16 cellular contexts compared by ENCODE assay signal in the genomic region with DNA sequence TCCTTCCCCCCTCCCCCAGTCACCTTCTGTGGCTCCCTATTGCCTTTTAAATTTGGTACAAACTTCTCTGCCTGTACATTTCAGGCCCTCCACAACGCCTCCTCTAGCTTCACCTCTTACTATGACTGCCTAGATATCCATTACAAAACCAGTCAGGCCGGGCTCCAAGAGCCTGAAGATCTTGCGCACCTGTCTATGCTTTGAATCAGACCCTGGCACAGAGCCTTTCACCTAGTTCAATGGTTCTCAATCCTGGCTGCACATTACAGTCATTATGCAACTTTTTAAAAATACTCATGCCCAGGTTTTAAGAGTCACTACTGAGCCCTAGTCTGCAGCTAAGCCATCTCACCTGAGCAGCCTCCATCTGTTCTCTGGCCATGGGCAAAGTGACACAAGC. TPM values are rescaled to one million over a fixed set of nuclear protein-coding genes. Genes with fewer than 3 reads are reported as not detected.
A peak's percentile ranks its signal among the peaks of the same experiment; 100 is the strongest.
DNase-seq lines count a peak whose midpoint lies in the region; ATAC-seq and TF ChIP-seq lines count a peak whose summit lies in the region.
"Had no signal": no experiment of that assay in that cellular context is flagged by ENCODE, and none has a peak within 500 bp of the region (broad histone marks: within the 10 kb centered on the region; RNA-seq: fewer than 3 reads in every experiment).

No MANE protein-coding gene starts in this region.

- H3K9me3 ChIP-seq in lower lobe of right lung: peaks cover 5% of the 10 kb centered on the region
- H3K9me3 ChIP-seq: Peyer's patch, SK-N-SH had no signal

- peak overlapping the region; percentile 3 for H3K4me3 Mint-ChIP-seq in activated T-cell treated with anti-CD3 and anti-CD28 coated beads, Interleukin-2, amount 50 U/mL, for 24 hours
- H3K4me3 Mint-ChIP-seq in activated naive CD8-positive, alpha-beta T cell: peak overlapping the region; percentile 68
- peak overlapping the region in 1 of 2 donors; percentile 50 for H3K4me3 Mint-ChIP-seq in stimulated activated naive B cell treated with anti-CD40 and anti-IgM and Interleukin-4, amounts not matched to agents 10 μg/mL and 1 μg/mL and 100 μg/mL, for 72 hours
- H3K4me3 Mint-ChIP-seq: activated naive CD4-positive, alpha-beta T cell treated with anti-CD3 and anti-CD28 coated beads for 36 hours had no signal

- TF ChIP-seq CTCF in lower lobe of right lung (IDR thresholded peaks at IDR 0.05): no peak

- H3K36me3 Mint-ChIP-seq in activated T-cell treated with anti-CD3 and anti-CD28 coated beads, Interleukin-2, amount 50 U/mL, for 24 hours (ENCODE audit: low read depth): no peaks in the 10 kb centered on the region
- H3K36me3 Mint-ChIP-seq in activated naive CD8-positive, alpha-beta T cell: no peaks in the 10 kb centered on the region
- peaks cover 2 to 16% of the 10 kb centered on the region in 2 donors for H3K36me3 Mint-ChIP-seq in stimulated activated naive B cell treated with anti-CD40 and anti-IgM and Interleukin-4, amounts not matched to agents 10 μg/mL and 1 μg/mL and 100 μg/mL, for 72 hours

- ATAC-seq in lower lobe of right lung (peak; percentile 26 to 36), GM21390 (IDR thresholded peaks at IDR 0.05; ENCODE audit: unreplicated experiment) (no peak)
- no peak for ATAC-seq in stimulated activated naive B cell treated with anti-CD40 and anti-IgM and Interleukin-4, amounts not matched to agents 10 μg/mL and 1 μg/mL and 100 μg/mL, for 72 hours (replicated peaks)
- ATAC-seq: right cardiac atrium had no signal

- peaks cover 23% of the 10 kb centered on the region for H3K27me3 ChIP-seq in lower lobe of right lung (ENCODE audit: low read depth)
- H3K27me3 ChIP-seq: Peyer's patch had no signal

- intact Hi-C loops in lower lobe of right lung (cut with DNase I): no loop called here

- peaks cover 43% of the 10 kb centered on the region for H3K27me3 Mint-ChIP-seq in activated T-cell treated with anti-CD3 and anti-CD28 coated beads, Interleukin-2, amount 50 U/mL, for 24 hours
- H3K27me3 Mint-ChIP-seq in activated naive CD8-positive, alpha-beta T cell: peaks cover 14% of the 10 kb centered on the region
- H3K27me3 Mint-ChIP-seq in stimulated activated naive B cell treated with anti-CD40 and anti-IgM and Interleukin-4, amounts not matched to agents 10 μg/mL and 1 μg/mL and 100 μg/mL, for 72 hours: peaks cover 9 to 23% of the 10 kb centered on the region in 2 donors

- H3K4me1 Mint-ChIP-seq in activated T-cell treated with anti-CD3 and anti-CD28 coated beads, Interleukin-2, amount 50 U/mL, for 24 hours (ENCODE audit: low read depth): peaks cover 7% of the 10 kb centered on the region
- peaks cover 8% of the 10 kb centered on the region for H3K4me1 Mint-ChIP-seq in activated naive CD8-positive, alpha-beta T cell (ENCODE audit: low read depth)
- peaks cover 7 to 23% of the 10 kb centered on the region in 2 donors for H3K4me1 Mint-ChIP-seq in stimulated activated naive B cell treated with anti-CD40 and anti-IgM and Interleukin-4, amounts not matched to agents 10 μg/mL and 1 μg/mL and 100 μg/mL, for 72 hours

- H3K36me3 ChIP-seq in lower lobe of right lung: no peaks in the 10 kb centered on the region
- H3K36me3 ChIP-seq: brain microvascular endothelial cell, neutrophil, Peyer's patch had no signal

- peaks cover 15% of the 10 kb centered on the region for H3K9me3 Mint-ChIP-seq in activated T-cell treated with anti-CD3 and anti-CD28 coated beads, Interleukin-2, amount 50 U/mL, for 24 hours
- peaks cover 4% of the 10 kb centered on the region for H3K9me3 Mint-ChIP-seq in activated naive CD8-positive, alpha-beta T cell (ENCODE audit: low read depth)
- H3K9me3 Mint-ChIP-seq in stimulated activated naive B cell treated with anti-CD40 and anti-IgM and Interleukin-4, amounts not matched to agents 10 μg/mL and 1 μg/mL and 100 μg/mL, for 72 hours: peaks cover 0 to 5% of the 10 kb centered on the region in 2 donors

- DNase-seq in activated T-cell treated with anti-CD3 and anti-CD28 coated beads, Interleukin-2, amount 50 U/mL, for 24 hours: no peak
- DNase-seq in activated T-cell treated with anti-CD3 and anti-CD28 coated beads, Interleukin-2, amount 50 U/mL, for 48 hours: no peak
- DNase-seq in lower lobe of right lung: no peak
- no peak for DNase-seq in stimulated activated naive B cell treated with anti-CD40 and anti-IgM and Interleukin-4, amounts not matched to agents 10 μg/mL and 1 μg/mL and 100 μg/mL, for 72 hours
- DNase-seq in activated CD4-positive, CD25-positive, alpha-beta regulatory T cell treated with anti-CD3 and anti-CD28 coated beads, Interleukin-2, amount 50 U/mL, for 72 hours: no peak
- DNase-seq in COLO829 (ENCODE audit: low spot score): no peak
- DNase-seq: ACHN; activated naive CD4-positive, alpha-beta T cell treated with anti-CD3 and anti-CD28 coated beads for 36 hours; brain microvascular endothelial cell; NCI-H82; Peyer's patch; right cardiac atrium; SK-N-SH had no signal

- no peak overlapping the region for H3K27ac ChIP-seq in lower lobe of right lung
- H3K27ac ChIP-seq: brain microvascular endothelial cell, neutrophil, Peyer's patch had no signal

- no peaks in the 10 kb centered on the region for H3K4me1 ChIP-seq in lower lobe of right lung
- H3K4me1 ChIP-seq: Peyer's patch had no signal

- H3K27ac Mint-ChIP-seq in activated T-cell treated with anti-CD3 and anti-CD28 coated beads, Interleukin-2, amount 50 U/mL, for 24 hours: no peak overlapping the region
- H3K27ac Mint-ChIP-seq in activated naive CD8-positive, alpha-beta T cell: no peak overlapping the region
- peak overlapping the region; percentile 87 for H3K27ac Mint-ChIP-seq in stimulated activated naive B cell treated with anti-CD40 and anti-IgM and Interleukin-4, amounts not matched to agents 10 μg/mL and 1 μg/mL and 100 μg/mL, for 72 hours
- H3K27ac Mint-ChIP-seq: activated naive CD4-positive, alpha-beta T cell treated with anti-CD3 and anti-CD28 coated beads for 36 hours had no signal

- H3K4me3 ChIP-seq in lower lobe of right lung: no peak overlapping the region
- H3K4me3 ChIP-seq: Peyer's patch had no signal

RNA-seq across cellular contexts. Expression of gene GAS7, which starts 1.6 kb away (rescaled TPM):
- total RNA-seq in lower lobe of right lung: 54.1 TPM

Comparison
In these comparisons a context has a peak if more than half of its experiments do, and no peak if none do; other contexts are left out.
1. ATAC-seq: peak in lower lobe of right lung (2 of 2); none in stimulated activated naive B cell treated with anti-CD40 and anti-IgM and Interleukin-4, amounts not matched to agents 10 μg/mL and 1 μg/mL and 100 μg/mL, for 72 hours (0 of 2) and GM21390 (single experiment).